1 cellular context compared by ENCODE assay signal in the genomic region with DNA sequence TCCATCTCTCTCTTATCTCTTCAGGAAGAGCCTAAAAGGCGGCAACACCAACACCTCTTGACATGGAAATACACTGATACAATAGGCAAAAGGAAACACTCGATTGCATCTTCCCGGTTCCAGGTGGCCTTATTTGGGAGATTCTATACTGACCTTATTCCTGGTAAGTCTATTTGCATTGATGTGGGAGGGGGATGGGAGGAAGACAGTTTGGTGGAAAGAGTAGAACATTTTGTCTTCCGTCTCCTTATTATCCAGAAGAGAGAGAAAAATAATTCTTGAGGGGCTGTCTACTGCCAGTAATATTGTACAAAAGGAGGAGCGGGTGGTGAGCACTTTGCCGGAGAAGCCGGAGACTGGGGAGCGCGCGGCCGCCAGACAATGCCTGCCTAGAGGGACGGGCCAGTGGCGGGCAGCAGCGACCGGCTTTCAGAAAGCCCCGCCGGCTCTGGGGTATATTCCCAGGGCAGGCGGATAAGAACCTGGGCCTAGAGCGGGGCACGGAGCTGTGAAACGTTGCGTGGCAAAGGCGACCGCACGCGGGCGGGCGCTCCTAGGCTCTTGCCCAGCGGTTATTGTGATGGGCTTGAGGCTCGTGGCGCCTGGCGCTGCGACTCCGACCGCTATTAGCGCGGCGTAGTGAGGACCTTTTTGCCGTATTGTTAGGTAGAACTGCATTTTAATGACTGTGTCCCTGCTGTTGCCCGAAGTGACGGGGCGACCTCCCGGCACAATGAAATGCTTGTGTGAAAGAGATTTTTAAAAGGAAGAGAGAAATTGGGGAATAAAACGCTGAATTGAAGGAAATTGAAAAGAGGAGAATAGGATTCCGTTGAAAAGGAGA.
TF ChIP-seq lines count a peak whose summit lies in the region.

No MANE protein-coding gene starts in this region.

TF ChIP-seq in IMR-90, 13 proteins besides CTCF, POLR2A, EP300 and RAD21:
- TF ChIP-seq, protein P1, sequence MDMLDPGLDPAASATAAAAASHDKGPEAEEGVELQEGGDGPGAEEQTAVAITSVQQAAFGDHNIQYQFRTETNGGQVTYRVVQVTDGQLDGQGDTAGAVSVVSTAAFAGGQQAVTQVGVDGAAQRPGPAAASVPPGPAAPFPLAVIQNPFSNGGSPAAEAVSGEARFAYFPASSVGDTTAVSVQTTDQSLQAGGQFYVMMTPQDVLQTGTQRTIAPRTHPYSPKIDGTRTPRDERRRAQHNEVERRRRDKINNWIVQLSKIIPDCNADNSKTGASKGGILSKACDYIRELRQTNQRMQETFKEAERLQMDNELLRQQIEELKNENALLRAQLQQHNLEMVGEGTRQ (IDR thresholded peaks at IDR 0.05; ENCODE audit: low read depth, low read length): no peak
- TF ChIP-seq BHLHE40 (IDR thresholded peaks at IDR 0.05; ENCODE audit: low read depth, low read length) (no peak), CHD1 (IDR thresholded peaks at IDR 0.05; ENCODE audit: low read depth, low read length) (no peak), FOS (IDR thresholded peaks at IDR 0.05; ENCODE audit: low read depth, low read length) (no peak), RFX5 (IDR thresholded peaks at IDR 0.05; ENCODE audit: low read depth, low read length) (no peak)
TF ChIP-seq in IMR-90: peak in this region for 0.
